1 cellular context compared by ENCODE assay signal in the genomic region with DNA sequence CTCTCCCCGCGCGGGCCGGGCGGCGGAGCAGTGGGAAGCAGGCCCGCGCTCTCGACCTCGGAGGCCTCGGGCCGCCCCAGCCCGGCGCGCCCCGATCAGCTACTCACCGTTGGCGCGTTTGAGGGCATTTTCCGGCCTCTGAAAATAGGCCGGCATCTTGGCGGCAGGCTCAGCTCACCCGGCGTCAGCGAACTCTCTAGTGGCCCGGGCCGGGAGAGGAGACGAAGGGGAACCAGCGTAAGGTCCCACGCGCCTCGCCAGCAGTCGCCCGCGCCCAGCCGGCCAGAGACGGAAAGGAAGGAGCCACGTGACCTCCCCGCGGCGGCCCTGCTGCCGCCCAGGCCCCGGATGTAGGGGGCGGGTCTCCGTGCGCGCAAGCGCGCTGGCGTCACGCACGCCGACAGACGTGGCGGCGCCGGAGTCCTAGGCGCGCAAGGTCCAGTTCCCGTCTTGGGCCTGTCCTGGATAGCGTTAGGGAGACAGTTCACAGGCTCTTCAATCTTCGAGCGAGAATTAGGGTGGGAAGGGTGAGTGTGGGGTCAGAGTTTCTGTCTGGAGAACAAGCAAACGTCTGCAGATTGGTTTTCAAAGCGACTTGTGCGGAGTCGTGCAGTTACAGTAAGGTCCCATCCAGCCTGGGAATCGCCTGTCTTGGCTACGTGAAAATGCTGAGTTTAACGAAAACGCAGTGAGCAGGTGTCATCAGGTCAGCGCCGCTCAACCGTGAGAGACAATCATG.
A peak's percentile ranks its signal among the peaks of the same experiment; 100 is the strongest.
TF ChIP-seq lines count a peak whose summit lies in the region.

Gene EIF3A (minus strand): TSS at position 297 of the 739 bp plus-strand sequence. CDS start 141 bp downstream, at position 156.

TF ChIP-seq in HepG2, 621 proteins besides CTCF, POLR2A, EP300 and RAD21 (continued from another document and continues in another):
- TF ChIP-seq MAFK (conservative IDR thresholded peaks at IDR 0.05 in 1 of 2, IDR thresholded peaks at IDR 0.05 in 1 of 2; ENCODE audit: low read length in 2 of 2) (peak; percentile 71 to 81), ETV5 (CRISPR knock-in tag; IDR thresholded peaks at IDR 0.05; ENCODE audit: borderline replicate concordance) (peak; percentile 74), GATA4 (IDR thresholded peaks at IDR 0.05; ENCODE audit: borderline replicate concordance, low read depth) (peak; percentile 87), DNMT3B (CRISPR knock-in tag; conservative IDR thresholded peaks at IDR 0.05) (no peak), ZNF781 (CRISPR knock-in tag; IDR thresholded peaks at IDR 0.05; ENCODE audit: borderline replicate concordance, not compliant biosample characterization) (no peak), MBD4 (IDR thresholded peaks at IDR 0.05; ENCODE audit: borderline replicate concordance, low read length) (no peak), ZC3H4 (CRISPR knock-in tag; IDR thresholded peaks at IDR 0.05; ENCODE audit: borderline replicate concordance) (no peak), TBX3 (IDR thresholded peaks at IDR 0.05; ENCODE audit: borderline replicate concordance) (no peak), ZSCAN31 (CRISPR knock-in tag; IDR thresholded peaks at IDR 0.05; ENCODE audit: low read depth) (peak; percentile 93), IKZF5 (CRISPR knock-in tag; IDR thresholded peaks at IDR 0.05) (peak; percentile 35; the same call in 1 of the 2 replicates), ZNF160 (CRISPR knock-in tag; IDR thresholded peaks at IDR 0.05) (peak; percentile 29), ZNF501 (CRISPR knock-in tag; IDR thresholded peaks at IDR 0.05) (peak; percentile 39; the same call in 1 of the 2 replicates), FOXK1 (CRISPR knock-in tag; IDR thresholded peaks at IDR 0.05; ENCODE audit: borderline replicate concordance, low read depth) (peak; percentile 59; the same call in 1 of the 2 replicates), ZNF350 (CRISPR knock-in tag; IDR thresholded peaks at IDR 0.05; ENCODE audit: borderline replicate concordance, low read depth) (peak; percentile 69; the same call in 1 of the 2 replicates), ZSCAN25 (CRISPR knock-in tag; IDR thresholded peaks at IDR 0.05) (0 out of 2 replicates have a peak, but pooled peaks have one; percentile 39), ZNF232 (CRISPR knock-in tag; IDR thresholded peaks at IDR 0.05; ENCODE audit: borderline replicate concordance) (peak; percentile 86; the same call in 1 of the 2 replicates), ZGPAT (CRISPR knock-in tag; IDR thresholded peaks at IDR 0.05) (peak; percentile 75; the same call in 1 of the 2 replicates), ZBTB34 (CRISPR knock-in tag; IDR thresholded peaks at IDR 0.05) (no peak), ZNF549 (CRISPR knock-in tag; IDR thresholded peaks at IDR 0.05) (no peak), RFXANK (CRISPR knock-in tag; IDR thresholded peaks at IDR 0.05) (no peak), TFDP2 (CRISPR knock-in tag; IDR thresholded peaks at IDR 0.05) (peak; percentile 87), GABPB1 (CRISPR knock-in tag; IDR thresholded peaks at IDR 0.05) (peak; percentile 88), ZFP62 (CRISPR knock-in tag; IDR thresholded peaks at IDR 0.05) (no peak), MXD1 (CRISPR knock-in tag; IDR thresholded peaks at IDR 0.05) (peak; percentile 93), SRSF9 (IDR thresholded peaks at IDR 0.05; ENCODE audit: borderline replicate concordance, insufficient read depth, low read depth, low read length, poor library complexity, severe bottlenecking) (no peak), ASH2L (IDR thresholded peaks at IDR 0.05; ENCODE audit: insufficient read length, low read depth, low read length) (peak; percentile 86), ZNF230 (CRISPR knock-in tag; IDR thresholded peaks at IDR 0.05) (0 out of 2 replicates have a peak, but pooled peaks have one; percentile 74), ZNF329 (CRISPR knock-in tag; IDR thresholded peaks at IDR 0.05; ENCODE audit: low read depth) (0 out of 2 replicates have a peak, but pooled peaks have one; percentile 48), MXD4 (CRISPR knock-in tag; IDR thresholded peaks at IDR 0.05) (peak; percentile 91), DMTF1 (CRISPR knock-in tag; IDR thresholded peaks at IDR 0.05) (peak; percentile 97; the same call in 1 of the 2 replicates), PHF8 (CRISPR knock-in tag; IDR thresholded peaks at IDR 0.05) (peak; percentile 95), ZNF546 (CRISPR knock-in tag; conservative IDR thresholded peaks at IDR 0.05) (0 out of 2 replicates have a peak, but pooled peaks have one; percentile 66), GTF2F1 (IDR thresholded peaks at IDR 0.05; ENCODE audit: low read length) (peak; percentile 84; the same call in 1 of the 2 replicates), HDAC1 (CRISPR knock-in tag; IDR thresholded peaks at IDR 0.05) (peak; percentile 63), PRMT3 (CRISPR knock-in tag; IDR thresholded peaks at IDR 0.05; ENCODE audit: borderline replicate concordance, low read depth) (no peak), DMAP1 (CRISPR knock-in tag; IDR thresholded peaks at IDR 0.05) (peak; percentile 96), ATF1 (CRISPR knock-in tag; IDR thresholded peaks at IDR 0.05) (peak; percentile 67; the same call in 1 of the 2 replicates), TBL1XR1 (IDR thresholded peaks at IDR 0.05; ENCODE audit: borderline replicate concordance, low read length, partially characterized antibody) (no peak), ZNF17 (CRISPR knock-in tag; IDR thresholded peaks at IDR 0.05) (no peak; the same call in 1 of the 2 replicates)
- TF ChIP-seq, protein P1, sequence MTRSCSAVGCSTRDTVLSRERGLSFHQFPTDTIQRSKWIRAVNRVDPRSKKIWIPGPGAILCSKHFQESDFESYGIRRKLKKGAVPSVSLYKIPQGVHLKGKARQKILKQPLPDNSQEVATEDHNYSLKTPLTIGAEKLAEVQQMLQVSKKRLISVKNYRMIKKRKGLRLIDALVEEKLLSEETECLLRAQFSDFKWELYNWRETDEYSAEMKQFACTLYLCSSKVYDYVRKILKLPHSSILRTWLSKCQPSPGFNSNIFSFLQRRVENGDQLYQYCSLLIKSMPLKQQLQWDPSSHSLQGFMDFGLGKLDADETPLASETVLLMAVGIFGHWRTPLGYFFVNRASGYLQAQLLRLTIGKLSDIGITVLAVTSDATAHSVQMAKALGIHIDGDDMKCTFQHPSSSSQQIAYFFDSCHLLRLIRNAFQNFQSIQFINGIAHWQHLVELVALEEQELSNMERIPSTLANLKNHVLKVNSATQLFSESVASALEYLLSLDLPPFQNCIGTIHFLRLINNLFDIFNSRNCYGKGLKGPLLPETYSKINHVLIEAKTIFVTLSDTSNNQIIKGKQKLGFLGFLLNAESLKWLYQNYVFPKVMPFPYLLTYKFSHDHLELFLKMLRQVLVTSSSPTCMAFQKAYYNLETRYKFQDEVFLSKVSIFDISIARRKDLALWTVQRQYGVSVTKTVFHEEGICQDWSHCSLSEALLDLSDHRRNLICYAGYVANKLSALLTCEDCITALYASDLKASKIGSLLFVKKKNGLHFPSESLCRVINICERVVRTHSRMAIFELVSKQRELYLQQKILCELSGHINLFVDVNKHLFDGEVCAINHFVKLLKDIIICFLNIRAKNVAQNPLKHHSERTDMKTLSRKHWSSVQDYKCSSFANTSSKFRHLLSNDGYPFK (CRISPR knock-in tag; IDR thresholded peaks at IDR 0.05; ENCODE audit: borderline replicate concordance), result peak; percentile 75; the same call in 1 of the 2 replicates
- TF ChIP-seq, protein P2, sequence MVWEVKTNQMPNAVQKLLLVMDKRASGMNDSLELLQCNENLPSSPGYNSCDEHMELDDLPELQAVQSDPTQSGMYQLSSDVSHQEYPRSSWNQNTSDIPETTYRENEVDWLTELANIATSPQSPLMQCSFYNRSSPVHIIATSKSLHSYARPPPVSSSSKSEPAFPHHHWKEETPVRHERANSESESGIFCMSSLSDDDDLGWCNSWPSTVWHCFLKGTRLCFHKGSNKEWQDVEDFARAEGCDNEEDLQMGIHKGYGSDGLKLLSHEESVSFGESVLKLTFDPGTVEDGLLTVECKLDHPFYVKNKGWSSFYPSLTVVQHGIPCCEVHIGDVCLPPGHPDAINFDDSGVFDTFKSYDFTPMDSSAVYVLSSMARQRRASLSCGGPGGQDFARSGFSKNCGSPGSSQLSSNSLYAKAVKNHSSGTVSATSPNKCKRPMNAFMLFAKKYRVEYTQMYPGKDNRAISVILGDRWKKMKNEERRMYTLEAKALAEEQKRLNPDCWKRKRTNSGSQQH (CRISPR knock-in tag; IDR thresholded peaks at IDR 0.05; ENCODE audit: low read depth), result peak; percentile 35
- TF ChIP-seq, protein P3, sequence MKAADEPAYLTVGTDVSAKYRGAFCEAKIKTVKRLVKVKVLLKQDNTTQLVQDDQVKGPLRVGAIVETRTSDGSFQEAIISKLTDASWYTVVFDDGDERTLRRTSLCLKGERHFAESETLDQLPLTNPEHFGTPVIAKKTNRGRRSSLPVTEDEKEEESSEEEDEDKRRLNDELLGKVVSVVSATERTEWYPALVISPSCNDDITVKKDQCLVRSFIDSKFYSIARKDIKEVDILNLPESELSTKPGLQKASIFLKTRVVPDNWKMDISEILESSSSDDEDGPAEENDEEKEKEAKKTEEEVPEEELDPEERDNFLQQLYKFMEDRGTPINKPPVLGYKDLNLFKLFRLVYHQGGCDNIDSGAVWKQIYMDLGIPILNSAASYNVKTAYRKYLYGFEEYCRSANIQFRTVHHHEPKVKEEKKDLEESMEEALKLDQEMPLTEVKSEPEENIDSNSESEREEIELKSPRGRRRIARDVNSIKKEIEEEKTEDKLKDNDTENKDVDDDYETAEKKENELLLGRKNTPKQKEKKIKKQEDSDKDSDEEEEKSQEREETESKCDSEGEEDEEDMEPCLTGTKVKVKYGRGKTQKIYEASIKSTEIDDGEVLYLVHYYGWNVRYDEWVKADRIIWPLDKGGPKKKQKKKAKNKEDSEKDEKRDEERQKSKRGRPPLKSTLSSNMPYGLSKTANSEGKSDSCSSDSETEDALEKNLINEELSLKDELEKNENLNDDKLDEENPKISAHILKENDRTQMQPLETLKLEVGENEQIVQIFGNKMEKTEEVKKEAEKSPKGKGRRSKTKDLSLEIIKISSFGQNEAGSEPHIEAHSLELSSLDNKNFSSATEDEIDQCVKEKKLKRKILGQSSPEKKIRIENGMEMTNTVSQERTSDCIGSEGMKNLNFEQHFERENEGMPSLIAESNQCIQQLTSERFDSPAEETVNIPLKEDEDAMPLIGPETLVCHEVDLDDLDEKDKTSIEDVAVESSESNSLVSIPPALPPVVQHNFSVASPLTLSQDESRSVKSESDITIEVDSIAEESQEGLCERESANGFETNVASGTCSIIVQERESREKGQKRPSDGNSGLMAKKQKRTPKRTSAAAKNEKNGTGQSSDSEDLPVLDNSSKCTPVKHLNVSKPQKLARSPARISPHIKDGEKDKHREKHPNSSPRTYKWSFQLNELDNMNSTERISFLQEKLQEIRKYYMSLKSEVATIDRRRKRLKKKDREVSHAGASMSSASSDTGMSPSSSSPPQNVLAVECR (CRISPR knock-in tag; IDR thresholded peaks at IDR 0.05; ENCODE audit: borderline replicate concordance), result peak; percentile 93
